Comparison of ENCODE assay signal across 1 cellular context in genomic region chr17:71176928-71177443, GRCh38.
TF ChIP-seq lines count a peak whose summit lies in the region.

No MANE protein-coding gene starts in this region.

TF ChIP-seq in HEK293, 187 proteins besides CTCF, POLR2A, EP300 and RAD21 (continued from another document):
- TF ChIP-seq TSHZ1 (tag by site-specific recombination; IDR thresholded peaks at IDR 0.05; ENCODE audit: borderline replicate concordance) = peak; percentile 69
- TF ChIP-seq ZNF311 (tag by site-specific recombination; IDR thresholded peaks at IDR 0.05; ENCODE audit: borderline replicate concordance) = no peak
- TF ChIP-seq ZNF558 (tag by site-specific recombination; IDR thresholded peaks at IDR 0.05) = no peak
- no peak for TF ChIP-seq ZNF394 (tag by site-specific recombination; IDR thresholded peaks at IDR 0.05; ENCODE audit: borderline replicate concordance)
- TF ChIP-seq ZNF174 (tag by site-specific recombination; IDR thresholded peaks at IDR 0.05) = 0 out of 2 replicates have a peak, but pooled peaks have one; percentile 51
- no peak for TF ChIP-seq ZNF23 (tag by site-specific recombination; IDR thresholded peaks at IDR 0.05; ENCODE audit: borderline replicate concordance)
- no peak for TF ChIP-seq SP3 (tag by site-specific recombination; IDR thresholded peaks at IDR 0.05)
- no peak for TF ChIP-seq ZNF785 (tag by site-specific recombination; IDR thresholded peaks at IDR 0.05)
- TF ChIP-seq ZNF302 (tag by site-specific recombination; IDR thresholded peaks at IDR 0.05; ENCODE audit: low read depth) = no peak
- TF ChIP-seq KLF9 (tag by site-specific recombination; IDR thresholded peaks at IDR 0.05; ENCODE audit: low read depth) = no peak
- TF ChIP-seq ZNF623 (tag by site-specific recombination; IDR thresholded peaks at IDR 0.05) = no peak
- TF ChIP-seq ZNF266 (tag by site-specific recombination; IDR thresholded peaks at IDR 0.05; ENCODE audit: low read depth) = no peak
- peak; percentile 94 for TF ChIP-seq FEZF1 (tag by site-specific recombination; IDR thresholded peaks at IDR 0.05)
- TF ChIP-seq BCL6B (tag by site-specific recombination; IDR thresholded peaks at IDR 0.05) = peak; percentile 53; the same call in 1 of the 2 replicates
- TF ChIP-seq BCL11A (tag by site-specific recombination; IDR thresholded peaks at IDR 0.05; ENCODE audit: low read depth) = peak; percentile 78; the same call in 1 of the 2 replicates
- TF ChIP-seq ZBTB10 (tag by site-specific recombination; IDR thresholded peaks at IDR 0.05) = no peak
- TF ChIP-seq PBX3 (CRISPR knock-in tag; IDR thresholded peaks at IDR 0.05) = no peak
- no peak for TF ChIP-seq ZFHX2 (tag by site-specific recombination; conservative IDR thresholded peaks at IDR 0.05)
- no peak for TF ChIP-seq ZNF624 (tag by site-specific recombination; IDR thresholded peaks at IDR 0.05)
- no peak for TF ChIP-seq ZNF645 (tag by site-specific recombination; IDR thresholded peaks at IDR 0.05)
- TF ChIP-seq ZNF76 (tag by site-specific recombination; IDR thresholded peaks at IDR 0.05; ENCODE audit: borderline replicate concordance, low read depth) = no peak
- TF ChIP-seq ZNF791 (tag by site-specific recombination; IDR thresholded peaks at IDR 0.05) = no peak
- no peak for TF ChIP-seq ZNF677 (tag by site-specific recombination; IDR thresholded peaks at IDR 0.05)
- no peak for TF ChIP-seq ZNF473 (tag by site-specific recombination; IDR thresholded peaks at IDR 0.05)
- no peak for TF ChIP-seq ZNF112 (tag by site-specific recombination; IDR thresholded peaks at IDR 0.05)
- TF ChIP-seq ZNF138 (tag by site-specific recombination; IDR thresholded peaks at IDR 0.05; ENCODE audit: borderline replicate concordance) = no peak
- TF ChIP-seq GLIS1 (tag by site-specific recombination; IDR thresholded peaks at IDR 0.05) = no peak; the same call in 1 of the 2 replicates
- TF ChIP-seq ZNF202 (tag by site-specific recombination; IDR thresholded peaks at IDR 0.05; ENCODE audit: borderline replicate concordance) = no peak
- no peak for TF ChIP-seq ZNF350 (tag by site-specific recombination; IDR thresholded peaks at IDR 0.05)
- TF ChIP-seq ZNF544 (tag by site-specific recombination; IDR thresholded peaks at IDR 0.05) = no peak
- no peak for TF ChIP-seq ZNF416 (tag by site-specific recombination; IDR thresholded peaks at IDR 0.05)
- TF ChIP-seq ZNF664 (tag by site-specific recombination; IDR thresholded peaks at IDR 0.05) = peak; percentile 97
- 0 out of 2 replicates have a peak, but pooled peaks have one; percentile 61 for TF ChIP-seq ZNF221 (tag by site-specific recombination; IDR thresholded peaks at IDR 0.05; ENCODE audit: borderline replicate concordance)
- TF ChIP-seq SP7 (tag by site-specific recombination; IDR thresholded peaks at IDR 0.05) = peak; percentile 21; the same call in 1 of the 2 replicates
- no peak for TF ChIP-seq ZNF184 (tag by site-specific recombination; IDR thresholded peaks at IDR 0.05)
- no peak for TF ChIP-seq ZNF704 (tag by site-specific recombination; IDR thresholded peaks at IDR 0.05)
- TF ChIP-seq ZNF18 (tag by site-specific recombination; IDR thresholded peaks at IDR 0.05) = peak; percentile 59; the same call in 1 of the 2 replicates
- peak; percentile 93 for TF ChIP-seq OVOL3 (tag by site-specific recombination; IDR thresholded peaks at IDR 0.05)
- no peak for TF ChIP-seq ZNF639 (tag by site-specific recombination; IDR thresholded peaks at IDR 0.05)
- no peak for TF ChIP-seq REST (tag by site-specific recombination; IDR thresholded peaks at IDR 0.05)
- TF ChIP-seq YY1 (tag by site-specific recombination; IDR thresholded peaks at IDR 0.05) = no peak
- peak; percentile 77 for TF ChIP-seq MYNN (tag by site-specific recombination; IDR thresholded peaks at IDR 0.05; ENCODE audit: borderline replicate concordance)
- no peak for TF ChIP-seq ZNF776 (tag by site-specific recombination; IDR thresholded peaks at IDR 0.05; ENCODE audit: borderline replicate concordance)
- no peak for TF ChIP-seq RBAK (tag by site-specific recombination; IDR thresholded peaks at IDR 0.05)
